Comparison of ENCODE assay signal across 12 cellular contexts in the genomic region with DNA sequence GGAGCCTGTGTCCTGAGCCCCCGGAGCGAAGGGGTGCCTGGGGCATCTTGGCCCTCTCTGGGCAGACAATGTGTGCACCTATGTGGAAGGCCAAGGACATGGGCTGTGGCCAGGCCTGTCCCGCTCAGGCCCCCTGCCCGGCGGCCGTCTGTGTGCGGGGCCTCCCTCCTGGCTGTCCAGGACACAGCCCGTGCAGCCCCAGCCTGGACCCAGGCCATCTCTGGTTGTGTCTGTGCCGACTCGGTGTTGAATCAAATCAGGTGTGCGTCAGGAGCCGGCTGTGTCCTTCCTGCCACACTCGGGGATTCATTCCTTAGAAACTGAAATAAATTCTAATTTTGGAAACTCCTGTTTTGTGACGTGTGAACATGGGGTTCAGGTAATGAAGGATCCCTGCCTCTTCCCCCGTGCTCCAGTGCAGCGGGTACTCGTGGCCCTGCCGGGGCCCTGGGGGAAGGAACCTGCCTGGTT. TPM values are rescaled to one million over a fixed set of nuclear protein-coding genes. Genes with fewer than 3 reads are reported as not detected.
A peak's percentile ranks its signal among the peaks of the same experiment; 100 is the strongest.
DNase-seq lines count a peak whose midpoint lies in the region; ATAC-seq, FAIRE-seq and TF ChIP-seq lines count a peak whose summit lies in the region.
"Had no signal": no experiment of that assay in that cellular context is flagged by ENCODE, and none has a peak within 500 bp of the region (broad histone marks: within the 10 kb centered on the region; RNA-seq: fewer than 3 reads in every experiment).

No MANE protein-coding gene starts in this region.

- H3K9me3 ChIP-seq in HepG2 (ENCODE audit: low read length) (no peaks in the 10 kb centered on the region), right lobe of liver (no peaks in the 10 kb centered on the region)
- H3K9me3 ChIP-seq: adrenal gland had no signal

- no peaks in the 10 kb centered on the region for H3K27me3 Mint-ChIP-seq in activated T-helper 17 cell treated with anti-CD3 and anti-CD28 coated beads, Interleukin-2, amount 50 U/mL, for 72 hours
- no peaks in the 10 kb centered on the region for H3K27me3 Mint-ChIP-seq in type B pancreatic cell

- in situ Hi-C loops in HepG2 (cut with HindIII; ENCODE audit: extremely low pct_ligation_motif_present, low pct_unique_long_range_greater_than_20kb) = no loop called here

- TF ChIP-seq RAD21 in HepG2 (CRISPR knock-in tag; IDR thresholded peaks at IDR 0.05) = no peak

- CTCF ChIA-PET in HepG2 (lab: Yijun Ruan, JAX; ENCODE audit: low intra/inter-chr PET ratio, low total read pairs) = no interaction called here

- TF ChIP-seq CTCF in HepG2 (CRISPR knock-in tag; IDR thresholded peaks at IDR 0.05) (no peak), right lobe of liver (IDR thresholded peaks at IDR 0.05) (no peak), type B pancreatic cell (conservative IDR thresholded peaks at IDR 0.05) (no peak)

- H3K27ac ChIP-seq in HepG2 (ENCODE audit: extremely low read length, insufficient read depth, low read length) (no peak overlapping the region), right lobe of liver (peak overlapping the region in 1 of 3 donors; percentile 98)

- peaks cover 3% of the 10 kb centered on the region for H3K4me1 Mint-ChIP-seq in activated T-helper 17 cell treated with anti-CD3 and anti-CD28 coated beads, Interleukin-2, amount 50 U/mL, for 72 hours
- H3K4me1 Mint-ChIP-seq in type B pancreatic cell (ENCODE audit: unreplicated experiment) = peaks cover 9% of the 10 kb centered on the region

- TF ChIP-seq POLR2A in HepG2 (IDR thresholded peaks at IDR 0.05; ENCODE audit: insufficient read depth in 1 of 2, low read depth in 2 of 2, low read length in 2 of 2) (no peak), right lobe of liver (IDR thresholded peaks at IDR 0.05) (no peak)

- no peak for FAIRE-seq in HepG2 (lab: Jason Lieb, UNC)

- TF ChIP-seq EP300 in HepG2 (IDR thresholded peaks at IDR 0.05; ENCODE audit: low read depth in 2 of 2, low read length in 2 of 2) = no peak
- TF ChIP-seq EP300 in HepG2 (CRISPR knock-in tag; IDR thresholded peaks at IDR 0.05; ENCODE audit: borderline replicate concordance) = no peak

- WGBS in HepG2 (ENCODE audit: low lambda C conversion rate) = 86% methylated on average over 13 of the region's 18 CpGs
- 16% methylated on average over 7 of the region's 18 CpGs for WGBS in right lobe of liver (ENCODE audit: insufficient coverage, low coverage, low lambda C conversion rate, missing lambda C conversion rate)

- BruUV-seq in HepG2 (replicated peaks; lab: Mats Ljungman, UMichigan) = no TSS peak

- intact Hi-C loops in HepG2 (cut with micrococcal nuclease; ENCODE audit: unreplicated experiment) = no loop called here
- intact Hi-C loops in right lobe of liver (cut with DNase I) = no loop called here
- intact Hi-C loops in sciatic nerve (cut with DNase I) = no loop called here

- H3K4me3 ChIP-seq in HepG2 (replicated peaks in 1 of 3; ENCODE audit: insufficient read depth in 1 of 3, low read depth in 2 of 3, low read length in 3 of 3) = no peak overlapping the region
- H3K4me3 ChIP-seq in right lobe of liver = no peak overlapping the region

- peaks cover 11% of the 10 kb centered on the region for H4K20me1 ChIP-seq in HepG2 (ENCODE audit: insufficient read depth, low read length)

- no peak overlapping the region for H3K27ac Mint-ChIP-seq in activated T-helper 17 cell treated with anti-CD3 and anti-CD28 coated beads, Interleukin-2, amount 50 U/mL, for 72 hours
- H3K27ac Mint-ChIP-seq in type B pancreatic cell = no peak overlapping the region

- H3K36me3 ChIP-seq in HepG2 (replicated peaks in 1 of 2; ENCODE audit: control insufficient read depth in 1 of 2, insufficient read depth in 2 of 2, low read length in 2 of 2) (peaks cover 10 to 14% of the 10 kb centered on the region in 2 experiments; a peak in 4 of 5 replicates), right lobe of liver (peaks cover 0 to 10% (median 2%) of the 10 kb centered on the region in 4 donors)

- peaks cover 27% of the 10 kb centered on the region for H3K4me1 ChIP-seq in HepG2 (ENCODE audit: insufficient read depth, low read length)
- peaks cover 0 to 41% (median 16%) of the 10 kb centered on the region in 4 donors for H3K4me1 ChIP-seq in right lobe of liver

- H3K36me3 Mint-ChIP-seq in activated T-helper 17 cell treated with anti-CD3 and anti-CD28 coated beads, Interleukin-2, amount 50 U/mL, for 72 hours (ENCODE audit: low read depth) = peaks cover 53% of the 10 kb centered on the region
- H3K36me3 Mint-ChIP-seq in type B pancreatic cell = peaks cover 13% of the 10 kb centered on the region

- H3K27me3 ChIP-seq in HepG2 (ENCODE audit: control insufficient read depth in 1 of 2, insufficient read depth in 2 of 2, low read length in 2 of 2) = no peaks in the 10 kb centered on the region
- H3K27me3 ChIP-seq in right lobe of liver = no peaks in the 10 kb centered on the region
- H3K27me3 ChIP-seq: adrenal gland had no signal

- peak overlapping the region; percentile 58 for H3K4me3 Mint-ChIP-seq in activated T-helper 17 cell treated with anti-CD3 and anti-CD28 coated beads, Interleukin-2, amount 50 U/mL, for 72 hours
- peak overlapping the region; percentile 73 for H3K4me3 Mint-ChIP-seq in type B pancreatic cell

- H3K4me2 ChIP-seq in HepG2 (ENCODE audit: low read depth, low read length) = peak overlapping the region; percentile 80; the same call in 1 of the 2 replicates

- H3K9me3 Mint-ChIP-seq in activated T-helper 17 cell treated with anti-CD3 and anti-CD28 coated beads, Interleukin-2, amount 50 U/mL, for 72 hours = no peaks in the 10 kb centered on the region
- no peaks in the 10 kb centered on the region for H3K9me3 Mint-ChIP-seq in type B pancreatic cell

- ATAC-seq in HepG2 = no peak
- no peak for ATAC-seq in right lobe of liver
- ATAC-seq in activated T-helper 17 cell treated with anti-CD3 and anti-CD28 coated beads, Interleukin-2, amount 50 U/mL, for 72 hours (replicated peaks) = no peak
- ATAC-seq in left lobe of liver = peak; percentile 4
- no peak for ATAC-seq in HG02678 (IDR thresholded peaks at IDR 0.05; ENCODE audit: unreplicated experiment)
- ATAC-seq in sciatic nerve = no peak
- ATAC-seq in GM21381 (IDR thresholded peaks at IDR 0.05; ENCODE audit: unreplicated experiment) = no peak

- peaks cover 14% of the 10 kb centered on the region for H3K79me2 ChIP-seq in HepG2 (ENCODE audit: insufficient read depth, low read length)

- H2AFZ ChIP-seq in HepG2 (ENCODE audit: low read length) = no peak overlapping the region

- DNase-seq in HepG2 (ENCODE audit: low spot score) = no peak
- no peak for DNase-seq in right lobe of liver
- DNase-seq in left lobe of liver (ENCODE audit: low spot score) = peak; percentile 59
- no peak for DNase-seq in type B pancreatic cell (ENCODE audit: extremely low spot score, unreplicated experiment)
- DNase-seq in sciatic nerve (ENCODE audit: low spot score) = no peak
- DNase-seq: NCI-H774, posterior cingulate gyrus, T1000 had no signal

- POLR2A ChIA-PET in HepG2 (lab: Yijun Ruan, JAX) = no interaction called here

- no peak overlapping the region; the same call in 1 of the 2 replicates for H3K9ac ChIP-seq in HepG2 (ENCODE audit: insufficient read depth, low read depth, low read length)

RNA-seq across cellular contexts. Expression of gene SELENOO, which starts 1.5 kb away (rescaled TPM):
- total RNA-seq in HepG2 (2016; rRNA removed; fragmentation: Illumina TruSeq; extraction: Trizol) (12.5 and 19.0 TPM in 2 replicates), right lobe of liver (10 to 100 TPM; 51.1 to 67.8 (median 59.2) TPM), left lobe of liver (85.2 TPM), type B pancreatic cell (ENCODE audit: low replicate concordance) (23.8 and 28.5 TPM in 2 replicates), sciatic nerve (22.6 TPM)
- 2.8 and 3.8 TPM in 2 replicates for total RNA-seq in HepG2 (2016; cell fraction: cytosol; rRNA removed; fragmentation: Illumina TruSeq; extraction: Trizol; ENCODE audit: low read depth)
- total RNA-seq in HepG2 (2016; cell fraction: insoluble cytoplasmic fraction; rRNA removed; fragmentation: Illumina TruSeq; extraction: Trizol) = 9.4 and 19.8 TPM in 2 replicates
- total RNA-seq in HepG2 (2016; cell fraction: membrane; rRNA removed; fragmentation: Illumina TruSeq; extraction: Trizol) = 6.0 and 7.6 TPM in 2 replicates
- total RNA-seq in HepG2 (2016; cell fraction: nucleus; rRNA removed; fragmentation: Illumina TruSeq; extraction: Trizol) = 18.8 and 19.9 TPM in 2 replicates
- polyA plus RNA-seq in HepG2 (2011; rRNA removed) = 14.4 and 18.7 TPM in 2 replicates
- polyA plus RNA-seq in HepG2 (2011; cell fraction: cytosol; rRNA removed) = 10.0 and 18.1 TPM in 2 replicates
- 88.6 and 104 TPM in 2 replicates for polyA plus RNA-seq in HepG2 (2011; cell fraction: nucleus; rRNA removed)
- polyA plus RNA-seq in HepG2 (2012) = 10.9 and 17.7 TPM in 2 replicates
- polyA plus RNA-seq in HepG2 (2016; cell fraction: cytosol; fragmentation: Illumina TruSeq; extraction: Trizol; ENCODE audit: low read depth) = 3.5 and 4.0 TPM in 2 replicates
- 9.5 and 12.3 TPM in 2 replicates for polyA plus RNA-seq in HepG2 (2016; cell fraction: insoluble cytoplasmic fraction; fragmentation: Illumina TruSeq; extraction: Trizol; ENCODE audit: low read depth)
- 4.9 and 5.3 TPM in 2 replicates for polyA plus RNA-seq in HepG2 (2016; cell fraction: membrane; fragmentation: Illumina TruSeq; extraction: Trizol; ENCODE audit: low read depth)
- polyA plus RNA-seq in HepG2 (2016; cell fraction: nucleus; fragmentation: Illumina TruSeq; extraction: Trizol; ENCODE audit: insufficient read depth, low read depth) = 54.2 and 57.7 TPM in 2 replicates
- 9.7 and 16.7 TPM in 2 replicates for polyA minus RNA-seq in HepG2 (2011; rRNA and poly(A)+ RNA removed; ENCODE audit: low replicate concordance)
- 6.4 and 6.9 TPM in 2 replicates for polyA minus RNA-seq in HepG2 (2011; cell fraction: cytosol; rRNA and poly(A)+ RNA removed)
- 7.5 and 7.7 TPM in 2 replicates for polyA minus RNA-seq in HepG2 (2011; cell fraction: nucleus; rRNA and poly(A)+ RNA removed)
- total RNA-seq in activated T-helper 17 cell treated with anti-CD3 and anti-CD28 coated beads, Interleukin-2, amount 50 U/mL, for 72 hours = 10 to 100 TPM; 16.5 to 26.7 TPM

RNA-seq across cellular contexts. Expression of gene TRABD, which starts 13.6 kb away (rescaled TPM):
- total RNA-seq in HepG2 (2016; rRNA removed; fragmentation: Illumina TruSeq; extraction: Trizol) (16.2 and 21.5 TPM in 2 replicates), right lobe of liver (10 to 100 TPM; 18.9 to 30.2 (median 22.8) TPM), left lobe of liver (25.9 TPM), type B pancreatic cell (ENCODE audit: low replicate concordance) (33.8 and 37.7 TPM in 2 replicates), sciatic nerve (22.8 TPM)
- 8.1 and 8.5 TPM in 2 replicates for total RNA-seq in HepG2 (2016; cell fraction: cytosol; rRNA removed; fragmentation: Illumina TruSeq; extraction: Trizol; ENCODE audit: low read depth)
- 14.1 and 20.1 TPM in 2 replicates for total RNA-seq in HepG2 (2016; cell fraction: insoluble cytoplasmic fraction; rRNA removed; fragmentation: Illumina TruSeq; extraction: Trizol)
- 15.9 and 17.7 TPM in 2 replicates for total RNA-seq in HepG2 (2016; cell fraction: membrane; rRNA removed; fragmentation: Illumina TruSeq; extraction: Trizol)
- total RNA-seq in HepG2 (2016; cell fraction: nucleus; rRNA removed; fragmentation: Illumina TruSeq; extraction: Trizol) = 12.3 and 17.7 TPM in 2 replicates
- polyA plus RNA-seq in HepG2 (2011; rRNA removed) = 28.9 and 36.8 TPM in 2 replicates
- 15.8 and 28.0 TPM in 2 replicates for polyA plus RNA-seq in HepG2 (2011; cell fraction: cytosol; rRNA removed)
- polyA plus RNA-seq in HepG2 (2011; cell fraction: nucleus; rRNA removed) = 241 and 327 TPM in 2 replicates
- 19.6 and 35.2 TPM in 2 replicates for polyA plus RNA-seq in HepG2 (2012)
- 10.4 and 11.2 TPM in 2 replicates for polyA plus RNA-seq in HepG2 (2016; cell fraction: cytosol; fragmentation: Illumina TruSeq; extraction: Trizol; ENCODE audit: low read depth)
- 19.9 and 22.8 TPM in 2 replicates for polyA plus RNA-seq in HepG2 (2016; cell fraction: insoluble cytoplasmic fraction; fragmentation: Illumina TruSeq; extraction: Trizol; ENCODE audit: low read depth)
- polyA plus RNA-seq in HepG2 (2016; cell fraction: membrane; fragmentation: Illumina TruSeq; extraction: Trizol; ENCODE audit: low read depth) = 15.2 and 16.9 TPM in 2 replicates
- 56.6 and 60.9 TPM in 2 replicates for polyA plus RNA-seq in HepG2 (2016; cell fraction: nucleus; fragmentation: Illumina TruSeq; extraction: Trizol; ENCODE audit: insufficient read depth, low read depth)
- 22.4 and 30.1 TPM in 2 replicates for polyA minus RNA-seq in HepG2 (2011; rRNA and poly(A)+ RNA removed; ENCODE audit: low replicate concordance)
- 9.7 and 11.7 TPM in 2 replicates for polyA minus RNA-seq in HepG2 (2011; cell fraction: cytosol; rRNA and poly(A)+ RNA removed)
- polyA minus RNA-seq in HepG2 (2011; cell fraction: nucleus; rRNA and poly(A)+ RNA removed) = 14.4 and 18.2 TPM in 2 replicates
- total RNA-seq in activated T-helper 17 cell treated with anti-CD3 and anti-CD28 coated beads, Interleukin-2, amount 50 U/mL, for 72 hours = 100 to 1,000 TPM in 1 of 2 donors, 10 to 100 TPM in 1; 70.1 to 116 TPM

RNA-seq across cellular contexts. Expression of gene PANX2, which starts 28.8 kb away (rescaled TPM):
- total RNA-seq in HepG2 (2016; rRNA removed; fragmentation: Illumina TruSeq; extraction: Trizol) = 0.15 and 0.58 TPM in 2 replicates
- total RNA-seq in HepG2 (2016; cell fraction: cytosol; rRNA removed; fragmentation: Illumina TruSeq; extraction: Trizol; ENCODE audit: low read depth) = 0.20 and 0.35 TPM in 2 replicates
- total RNA-seq in HepG2 (2016; cell fraction: insoluble cytoplasmic fraction; rRNA removed; fragmentation: Illumina TruSeq; extraction: Trizol) = 0.19 TPM in 2 replicates
- 1.1 and 1.4 TPM in 2 replicates for total RNA-seq in HepG2 (2016; cell fraction: membrane; rRNA removed; fragmentation: Illumina TruSeq; extraction: Trizol)
- total RNA-seq in HepG2 (2016; cell fraction: nucleus; rRNA removed; fragmentation: Illumina TruSeq; extraction: Trizol) = 0.47 and 0.56 TPM in 2 replicates
- 1.1 TPM in 2 replicates for polyA plus RNA-seq in HepG2 (2011; rRNA removed)
- 0.99 and 1.7 TPM in 2 replicates for polyA plus RNA-seq in HepG2 (2011; cell fraction: cytosol; rRNA removed)
- 2.5 and 4.2 TPM in 2 replicates for polyA plus RNA-seq in HepG2 (2011; cell fraction: nucleus; rRNA removed)
- 1.6 and 3.8 TPM in 2 replicates for polyA plus RNA-seq in HepG2 (2012)
- 1.3 and 1.4 TPM in 2 replicates for polyA plus RNA-seq in HepG2 (2016; cell fraction: cytosol; fragmentation: Illumina TruSeq; extraction: Trizol; ENCODE audit: low read depth)
- polyA plus RNA-seq in HepG2 (2016; cell fraction: insoluble cytoplasmic fraction; fragmentation: Illumina TruSeq; extraction: Trizol; ENCODE audit: low read depth) = 1.1 and 1.4 TPM in 2 replicates
- polyA plus RNA-seq in HepG2 (2016; cell fraction: membrane; fragmentation: Illumina TruSeq; extraction: Trizol; ENCODE audit: low read depth) = 2.9 and 3.6 TPM in 2 replicates
- 2.0 and 2.3 TPM in 2 replicates for polyA plus RNA-seq in HepG2 (2016; cell fraction: nucleus; fragmentation: Illumina TruSeq; extraction: Trizol; ENCODE audit: insufficient read depth, low read depth)
- 0.78 and 0.84 TPM in 2 replicates for polyA minus RNA-seq in HepG2 (2011; rRNA and poly(A)+ RNA removed; ENCODE audit: low replicate concordance)
- 0.30 and 0.79 TPM in 2 replicates for polyA minus RNA-seq in HepG2 (2011; cell fraction: cytosol; rRNA and poly(A)+ RNA removed)
- polyA minus RNA-seq in HepG2 (2011; cell fraction: nucleus; rRNA and poly(A)+ RNA removed) = 0.37 and 0.39 TPM in 2 replicates
- 10 to 100 TPM in 1 of 6 experiments, 1 to 10 TPM in 5; 3.9 to 12.3 (median 7.2) TPM for total RNA-seq in right lobe of liver
- total RNA-seq in activated T-helper 17 cell treated with anti-CD3 and anti-CD28 coated beads, Interleukin-2, amount 50 U/mL, for 72 hours = 10 to 100 TPM in 1 of 2 donors, 1 to 10 TPM in 1; 2.5 to 16.6 TPM
- total RNA-seq in left lobe of liver = 10.6 TPM
- 3.0 and 9.3 TPM in 2 replicates for total RNA-seq in type B pancreatic cell (ENCODE audit: low replicate concordance)
- total RNA-seq in sciatic nerve = 0.76 TPM

RNA-seq across cellular contexts. Expression of gene TUBGCP6, which starts 45.5 kb away (rescaled TPM):
- total RNA-seq in HepG2 (2016; rRNA removed; fragmentation: Illumina TruSeq; extraction: Trizol) (5.8 and 15.7 TPM in 2 replicates), right lobe of liver (10 to 100 TPM; 10.4 to 22.6 (median 14.6) TPM), left lobe of liver (21.3 TPM), type B pancreatic cell (ENCODE audit: low replicate concordance) (43.0 and 51.4 TPM in 2 replicates), sciatic nerve (47.6 TPM)
- 3.8 and 4.4 TPM in 2 replicates for total RNA-seq in HepG2 (2016; cell fraction: cytosol; rRNA removed; fragmentation: Illumina TruSeq; extraction: Trizol; ENCODE audit: low read depth)
- 4.6 and 17.4 TPM in 2 replicates for total RNA-seq in HepG2 (2016; cell fraction: insoluble cytoplasmic fraction; rRNA removed; fragmentation: Illumina TruSeq; extraction: Trizol)
- total RNA-seq in HepG2 (2016; cell fraction: membrane; rRNA removed; fragmentation: Illumina TruSeq; extraction: Trizol) = 4.6 and 5.1 TPM in 2 replicates
- total RNA-seq in HepG2 (2016; cell fraction: nucleus; rRNA removed; fragmentation: Illumina TruSeq; extraction: Trizol) = 23.1 and 29.5 TPM in 2 replicates
- 14.6 and 23.7 TPM in 2 replicates for polyA plus RNA-seq in HepG2 (2011; rRNA removed)
- 2.6 and 4.8 TPM in 2 replicates for polyA plus RNA-seq in HepG2 (2011; cell fraction: cytosol; rRNA removed)
- polyA plus RNA-seq in HepG2 (2011; cell fraction: nucleus; rRNA removed) = 276 and 340 TPM in 2 replicates
- polyA plus RNA-seq in HepG2 (2012) = 13.4 and 15.8 TPM in 2 replicates
- polyA plus RNA-seq in HepG2 (2016; cell fraction: cytosol; fragmentation: Illumina TruSeq; extraction: Trizol; ENCODE audit: low read depth) = 0.95 and 1.2 TPM in 2 replicates
- 3.6 and 4.4 TPM in 2 replicates for polyA plus RNA-seq in HepG2 (2016; cell fraction: insoluble cytoplasmic fraction; fragmentation: Illumina TruSeq; extraction: Trizol; ENCODE audit: low read depth)
- 0.86 and 2.1 TPM in 2 replicates for polyA plus RNA-seq in HepG2 (2016; cell fraction: membrane; fragmentation: Illumina TruSeq; extraction: Trizol; ENCODE audit: low read depth)
- 62.8 and 72.9 TPM in 2 replicates for polyA plus RNA-seq in HepG2 (2016; cell fraction: nucleus; fragmentation: Illumina TruSeq; extraction: Trizol; ENCODE audit: insufficient read depth, low read depth)
- 11.6 and 16.8 TPM in 2 replicates for polyA minus RNA-seq in HepG2 (2011; rRNA and poly(A)+ RNA removed; ENCODE audit: low replicate concordance)
- polyA minus RNA-seq in HepG2 (2011; cell fraction: cytosol; rRNA and poly(A)+ RNA removed) = 2.7 and 4.0 TPM in 2 replicates
- 32.9 and 40.9 TPM in 2 replicates for polyA minus RNA-seq in HepG2 (2011; cell fraction: nucleus; rRNA and poly(A)+ RNA removed)
- total RNA-seq in activated T-helper 17 cell treated with anti-CD3 and anti-CD28 coated beads, Interleukin-2, amount 50 U/mL, for 72 hours = 10 to 100 TPM; 44.5 to 51.1 TPM

RNA-seq across cellular contexts. Expression of gene HDAC10, which starts 51.8 kb away (rescaled TPM):
- total RNA-seq in HepG2 (2016; rRNA removed; fragmentation: Illumina TruSeq; extraction: Trizol) (4.0 and 13.9 TPM in 2 replicates), right lobe of liver (10 to 100 TPM; 19.6 to 30.5 (median 23.0) TPM), left lobe of liver (33.3 TPM), type B pancreatic cell (ENCODE audit: low replicate concordance) (29.5 and 37.1 TPM in 2 replicates), sciatic nerve (32.4 TPM)
- 7.1 and 8.7 TPM in 2 replicates for total RNA-seq in HepG2 (2016; cell fraction: cytosol; rRNA removed; fragmentation: Illumina TruSeq; extraction: Trizol; ENCODE audit: low read depth)
- 4.1 and 13.9 TPM in 2 replicates for total RNA-seq in HepG2 (2016; cell fraction: insoluble cytoplasmic fraction; rRNA removed; fragmentation: Illumina TruSeq; extraction: Trizol)
- total RNA-seq in HepG2 (2016; cell fraction: membrane; rRNA removed; fragmentation: Illumina TruSeq; extraction: Trizol) = 4.4 and 4.6 TPM in 2 replicates
- total RNA-seq in HepG2 (2016; cell fraction: nucleus; rRNA removed; fragmentation: Illumina TruSeq; extraction: Trizol) = 23.1 and 23.7 TPM in 2 replicates
- 14.9 and 19.7 TPM in 2 replicates for polyA plus RNA-seq in HepG2 (2011; rRNA removed)
- polyA plus RNA-seq in HepG2 (2011; cell fraction: cytosol; rRNA removed) = 1.8 and 3.9 TPM in 2 replicates
- 257 and 366 TPM in 2 replicates for polyA plus RNA-seq in HepG2 (2011; cell fraction: nucleus; rRNA removed)
- polyA plus RNA-seq in HepG2 (2012) = 15.0 and 23.8 TPM in 2 replicates
- 0.86 TPM in 2 replicates for polyA plus RNA-seq in HepG2 (2016; cell fraction: cytosol; fragmentation: Illumina TruSeq; extraction: Trizol; ENCODE audit: low read depth)
- 3.2 and 5.7 TPM in 2 replicates for polyA plus RNA-seq in HepG2 (2016; cell fraction: insoluble cytoplasmic fraction; fragmentation: Illumina TruSeq; extraction: Trizol; ENCODE audit: low read depth)
- polyA plus RNA-seq in HepG2 (2016; cell fraction: membrane; fragmentation: Illumina TruSeq; extraction: Trizol; ENCODE audit: low read depth) = 2.1 TPM in 2 replicates
- 72.4 and 82.8 TPM in 2 replicates for polyA plus RNA-seq in HepG2 (2016; cell fraction: nucleus; fragmentation: Illumina TruSeq; extraction: Trizol; ENCODE audit: insufficient read depth, low read depth)
- polyA minus RNA-seq in HepG2 (2011; rRNA and poly(A)+ RNA removed; ENCODE audit: low replicate concordance) = 7.7 and 20.9 TPM in 2 replicates
- polyA minus RNA-seq in HepG2 (2011; cell fraction: cytosol; rRNA and poly(A)+ RNA removed) = 3.9 and 4.2 TPM in 2 replicates
- 34.9 and 37.9 TPM in 2 replicates for polyA minus RNA-seq in HepG2 (2011; cell fraction: nucleus; rRNA and poly(A)+ RNA removed)
- total RNA-seq in activated T-helper 17 cell treated with anti-CD3 and anti-CD28 coated beads, Interleukin-2, amount 50 U/mL, for 72 hours = 10 to 100 TPM; 66.4 to 67.5 TPM
